ENCODE assay signal across 20 cellular contexts in genomic region chr2:152464853-152465470, GRCh38.
DNase-seq lines count a peak whose midpoint lies in the region; ATAC-seq and TF ChIP-seq lines count a peak whose summit lies in the region.
"Had no signal": no experiment of that assay in that cellular context is flagged by ENCODE, and none has a peak within 500 bp of the region (broad histone marks: within the 10 kb centered on the region; RNA-seq: fewer than 3 reads in every experiment).

No MANE protein-coding gene starts in this region.

- H3K4me1 Mint-ChIP-seq in brain (peaks cover 76% of the 10 kb centered on the region), nephron progenitor cell (peaks cover 71% of the 10 kb centered on the region), type B pancreatic cell (ENCODE audit: unreplicated experiment) (peaks cover 59% of the 10 kb centered on the region), natural killer cell (peaks cover 8% of the 10 kb centered on the region in 2 donors)

- H3K4me3 Mint-ChIP-seq in brain (peak overlapping the region in 2 of 5 experiments; percentile 27 to 36), nephron progenitor cell (peak overlapping the region; percentile 2), type B pancreatic cell (peak overlapping the region; percentile 16), natural killer cell (no peak overlapping the region)
- H3K4me3 Mint-ChIP-seq: activated CD4-positive, alpha-beta T cell treated with anti-CD3 and anti-CD28 coated beads for 36 hours; activated naive CD4-positive, alpha-beta T cell treated with anti-CD3 and anti-CD28 coated beads, Interleukin-2, amount 10 ng/mL, durations not matched to agents 7 days and 5 days; natural killer cell treated with Interleukin-12 subunit alpha and Interleukin-12 subunit beta and Interleukin-15 and Interleukin-18, amount 100 ng/mL, for 72 hours had no signal

- TF ChIP-seq CTCF in left ventricle myocardium inferior (IDR thresholded peaks at IDR 0.05; ENCODE audit: borderline replicate concordance) = no peak
- no peak for TF ChIP-seq CTCF in brain (conservative IDR thresholded peaks at IDR 0.05)
- no peak for TF ChIP-seq CTCF in nephron progenitor cell (IDR thresholded peaks at IDR 0.05)
- no peak for TF ChIP-seq CTCF in type B pancreatic cell (conservative IDR thresholded peaks at IDR 0.05)
- no peak for TF ChIP-seq CTCF in natural killer cell (IDR thresholded peaks at IDR 0.05)

- H3K9me3 Mint-ChIP-seq in brain (no peaks in the 10 kb centered on the region), nephron progenitor cell (no peaks in the 10 kb centered on the region), type B pancreatic cell (peaks cover 5% of the 10 kb centered on the region), natural killer cell (no peaks in the 10 kb centered on the region)
- H3K9me3 Mint-ChIP-seq: activated naive CD4-positive, alpha-beta T cell treated with anti-CD3 and anti-CD28 coated beads, Interleukin-2, amount 10 ng/mL, durations not matched to agents 7 days and 5 days; natural killer cell treated with Interleukin-12 subunit alpha and Interleukin-12 subunit beta and Interleukin-15 and Interleukin-18, amount 100 ng/mL, for 72 hours had no signal

- ATAC-seq in Right ventricle myocardium superior (ENCODE audit: poor library complexity) (no peak), natural killer cell (no peak), SK-N-SH treated with all-trans-retinoic acid at 6 μM for 48 hours (no peak), GM21619 (IDR thresholded peaks at IDR 0.05; ENCODE audit: unreplicated experiment) (no peak)
- ATAC-seq: activated CD4-positive, alpha-beta T cell treated with anti-CD3 and anti-CD28 coated beads for 36 hours; natural killer cell treated with Interleukin-12 subunit alpha and Interleukin-12 subunit beta and Interleukin-15 and Interleukin-18, amount 100 ng/mL, for 72 hours had no signal

- intact Hi-C loops in left ventricle myocardium inferior (cut with micrococcal nuclease) (no loop called here), Right ventricle myocardium superior (cut with DNase I) (no loop called here), natural killer cell (cut with micrococcal nuclease) (no loop called here)

- H3K27me3 ChIP-seq in left ventricle myocardium inferior (ENCODE audit: low read depth) = no peaks in the 10 kb centered on the region
- H3K27me3 ChIP-seq: breast epithelium, SJSA1, transverse colon had no signal

- no peaks in the 10 kb centered on the region for H3K9me3 ChIP-seq in left ventricle myocardium inferior (replicated peaks)
- H3K9me3 ChIP-seq: breast epithelium, SJSA1, transverse colon had no signal

- peak overlapping the region; percentile 17 for H3K27ac ChIP-seq in left ventricle myocardium inferior (replicated peaks)
- H3K27ac ChIP-seq: SJSA1, transverse colon had no signal

- DNase-seq in left ventricle myocardium inferior (no peak), Right ventricle myocardium superior (no peak), nephron progenitor cell (no peak), type B pancreatic cell (ENCODE audit: extremely low spot score, unreplicated experiment) (no peak), natural killer cell (no peak)
- DNase-seq: activated CD4-positive, alpha-beta T cell treated with anti-CD3 and anti-CD28 coated beads for 36 hours; activated naive CD4-positive, alpha-beta T cell treated with anti-CD3 and anti-CD28 coated beads, Interleukin-2, amount 10 ng/mL, durations not matched to agents 7 days and 5 days; COR-L47; effector CD4-positive, alpha-beta T cell; NCI-H2081 treated with DMSO at 0.1 percent for 48 hours; NK-92 treated with Interleukin-12 subunit alpha and Interleukin-12 subunit beta, amount 100 ng/mL, for 24 hours; stimulated activated CD4-positive, alpha-beta T cell treated with anti-CD3 and anti-CD28 coated beads, Interleukin-2, amount 100 ng/mL, for 24 hours; transverse colon had no signal

- H3K27ac Mint-ChIP-seq in brain (peak overlapping the region; percentile 14 to 81 (median 65)), nephron progenitor cell (peak overlapping the region; percentile 2), type B pancreatic cell (peak overlapping the region; percentile 10), natural killer cell (no peak overlapping the region)
- H3K27ac Mint-ChIP-seq: activated CD4-positive, alpha-beta T cell treated with anti-CD3 and anti-CD28 coated beads for 36 hours; activated naive CD4-positive, alpha-beta T cell treated with anti-CD3 and anti-CD28 coated beads, Interleukin-2, amount 10 ng/mL, durations not matched to agents 7 days and 5 days; natural killer cell treated with Interleukin-12 subunit alpha and Interleukin-12 subunit beta and Interleukin-15 and Interleukin-18, amount 100 ng/mL, for 72 hours had no signal

- no peak overlapping the region for H3K4me3 ChIP-seq in left ventricle myocardium inferior
- H3K4me3 ChIP-seq: breast epithelium, lung, SJSA1, transverse colon had no signal

- H3K36me3 Mint-ChIP-seq in brain (no peaks in the 10 kb centered on the region), nephron progenitor cell (ENCODE audit: low read depth) (no peaks in the 10 kb centered on the region), type B pancreatic cell (no peaks in the 10 kb centered on the region), natural killer cell (no peaks in the 10 kb centered on the region)
- H3K36me3 Mint-ChIP-seq: activated naive CD4-positive, alpha-beta T cell treated with anti-CD3 and anti-CD28 coated beads, Interleukin-2, amount 10 ng/mL, durations not matched to agents 7 days and 5 days; natural killer cell treated with Interleukin-12 subunit alpha and Interleukin-12 subunit beta and Interleukin-15 and Interleukin-18, amount 100 ng/mL, for 72 hours had no signal

- H3K27me3 Mint-ChIP-seq in brain (no peaks in the 10 kb centered on the region), nephron progenitor cell (ENCODE audit: low read depth, poor library complexity) (no peaks in the 10 kb centered on the region), type B pancreatic cell (no peaks in the 10 kb centered on the region), natural killer cell (ENCODE audit: low read depth in 2 of 2) (peaks cover 8 to 19% of the 10 kb centered on the region in 2 donors)

- H3K4me1 ChIP-seq in left ventricle myocardium inferior = peaks cover 55% of the 10 kb centered on the region

- H3K36me3 ChIP-seq in left ventricle myocardium inferior = no peaks in the 10 kb centered on the region
- H3K36me3 ChIP-seq: breast epithelium, SJSA1, transverse colon had no signal

TF ChIP-seq in SK-N-SH treated with all-trans-retinoic acid at 6 μM for 48 hours, 23 proteins besides CTCF, POLR2A, EP300 and RAD21:
- TF ChIP-seq OSR1 (CRISPR knock-in tag; IDR thresholded peaks at IDR 0.05) = no peak
- no peak for TF ChIP-seq ZFP3 (CRISPR knock-in tag; IDR thresholded peaks at IDR 0.05)
- TF ChIP-seq PATZ1 (CRISPR knock-in tag; IDR thresholded peaks at IDR 0.05; ENCODE audit: borderline replicate concordance) = no peak
- no peak for TF ChIP-seq TCF4 (CRISPR knock-in tag; IDR thresholded peaks at IDR 0.05; ENCODE audit: borderline replicate concordance)

Comparison
In these comparisons a context has a peak if more than half of its experiments do, and no peak if none do; other contexts are left out.
1. H3K27ac Mint-ChIP-seq: peak in brain (5 of 5), nephron progenitor cell (single experiment) and type B pancreatic cell (single experiment); none in natural killer cell (0 of 2).